In genomic region chr7:25858562-25859411, GRCh38 we compare ENCODE assay signal across 12 cellular contexts.
DNase-seq lines count a peak whose midpoint lies in the region; ATAC-seq, FAIRE-seq and TF ChIP-seq lines count a peak whose summit lies in the region.
"Had no signal": no experiment of that assay in that cellular context is flagged by ENCODE, and none has a peak within 500 bp of the region (broad histone marks: within the 10 kb centered on the region; RNA-seq: fewer than 3 reads in every experiment).

No MANE protein-coding gene starts in this region.

- no peaks in the 10 kb centered on the region for H3K79me1 ChIP-seq in mesendoderm (ENCODE audit: low read length)

- DNase-seq in AG20443 (ENCODE audit: low spot score) (peak; percentile 26), mesendoderm (peak; percentile 65), NCI-H187 (lab: John Stamatoyannopoulos, UW) (no peak), RCC 7860 (ENCODE audit: low spot score) (no peak), adrenal gland (no peak)
- no peak for DNase-seq in activated CD4-positive, alpha-beta memory T cell treated with anti-CD3 and anti-CD28 coated beads for 36 hours
- DNase-seq: activated CD4-positive, alpha-beta T cell treated with anti-CD3 and anti-CD28 coated beads for 1 hour; NCI-H345 had no signal

- peaks cover 2% of the 10 kb centered on the region for H3K4me1 ChIP-seq in mesendoderm (ENCODE audit: control insufficient read depth, low read depth, low read length)
- no peaks in the 10 kb centered on the region for H3K4me1 ChIP-seq in adrenal gland (replicated peaks in 1 of 2)

- peaks cover 6% of the 10 kb centered on the region for H3K9me3 Mint-ChIP-seq in activated CD4-positive, alpha-beta memory T cell treated with anti-CD3 and anti-CD28 coated beads for 36 hours

- no peak overlapping the region for H3K23ac ChIP-seq in mesendoderm (ENCODE audit: low read length)

- H3K79me2 ChIP-seq in mesendoderm (ENCODE audit: control insufficient read depth, insufficient read depth, low read length), result no peaks in the 10 kb centered on the region

- peaks cover 29% of the 10 kb centered on the region for H3K4me1 Mint-ChIP-seq in activated CD4-positive, alpha-beta memory T cell treated with anti-CD3 and anti-CD28 coated beads for 36 hours (ENCODE audit: low read depth)

- peaks cover 13% of the 10 kb centered on the region for H3K36me3 Mint-ChIP-seq in activated CD4-positive, alpha-beta memory T cell treated with anti-CD3 and anti-CD28 coated beads for 36 hours

- H3K4me3 ChIP-seq in mesendoderm (ENCODE audit: low read length), result no peak overlapping the region
- H3K4me3 ChIP-seq in adrenal gland, result no peak overlapping the region

- no CpG with 5 or more reads among the region's 47 CpGs for WGBS in mesendoderm (ENCODE audit: extremely low coverage, insufficient coverage, low lambda C conversion rate)
- WGBS in adrenal gland, 4 donors, result 30 to 39% (median 36%) methylated on average over 38 to 47 of the region's 47 CpGs

- H2AK5ac ChIP-seq in mesendoderm (ENCODE audit: low read length), result no peak overlapping the region

- H3K9me3 ChIP-seq in adrenal gland (replicated peaks in 1 of 3), result no peaks in the 10 kb centered on the region

- no peak overlapping the region for H3K4me3 Mint-ChIP-seq in activated CD4-positive, alpha-beta memory T cell treated with anti-CD3 and anti-CD28 coated beads for 36 hours

- intact Hi-C loops in activated CD4-positive, alpha-beta memory T cell treated with anti-CD3 and anti-CD28 coated beads for 36 hours (cut with micrococcal nuclease), result loop anchor here (5.0 kb wide), 1 partner anchor 1319 kb away; no protein-coding TSS in a partner anchor
- intact Hi-C loops in adrenal gland (cut with DNase I), result loop anchor here in 1 of 2 donors (10.0 kb wide), 1 partner anchor 604 kb away; no protein-coding TSS in a partner anchor

- peak overlapping the region; percentile 82 for H3K56ac ChIP-seq in mesendoderm (ENCODE audit: low read length)

- peak overlapping the region; percentile 54 for H3K9ac ChIP-seq in mesendoderm (ENCODE audit: low read length)

- no peak for ATAC-seq in GM18870 (IDR thresholded peaks at IDR 0.05; ENCODE audit: unreplicated experiment)

- peaks cover 63% of the 10 kb centered on the region for H3K27me3 Mint-ChIP-seq in activated CD4-positive, alpha-beta memory T cell treated with anti-CD3 and anti-CD28 coated beads for 36 hours

- H3K36me3 ChIP-seq in mesendoderm (ENCODE audit: control insufficient read depth, insufficient read depth, low read length) (no peaks in the 10 kb centered on the region), adrenal gland (replicated peaks in 1 of 2) (no peaks in the 10 kb centered on the region)

- H3K4me2 ChIP-seq in mesendoderm (ENCODE audit: low read length), result peak overlapping the region; percentile 29

- TF ChIP-seq POLR2A in GM18526 (IDR thresholded peaks at IDR 0.05; ENCODE audit: extremely low read depth, insufficient read length), result peak; percentile 25
- TF ChIP-seq POLR2A in adrenal gland (IDR thresholded peaks at IDR 0.05), result no peak

- peak overlapping the region; percentile 31 for H3K18ac ChIP-seq in mesendoderm (ENCODE audit: low read length)

- H4K8ac ChIP-seq in mesendoderm (ENCODE audit: low read depth, low read length), result no peak overlapping the region

- POLR2A ChIA-PET in activated CD4-positive, alpha-beta memory T cell treated with anti-CD3 and anti-CD28 coated beads for 36 hours (lab: Charles Lee), result no interaction called here

- CTCF ChIA-PET in activated CD4-positive, alpha-beta memory T cell treated with anti-CD3 and anti-CD28 coated beads for 36 hours (lab: Charles Lee), result interaction anchor here (1.0 kb wide), 1 partner anchor 511 kb away, joined by 3 read pairs; no protein-coding TSS in a partner anchor

- H3K27ac ChIP-seq in mesendoderm (ENCODE audit: low read depth, low read length) (peak overlapping the region; percentile 38), adrenal gland (no peak overlapping the region)

- no peak for FAIRE-seq in RCC 7860 (lab: Jason Lieb, UNC)
- FAIRE-seq: HTR-8/SVneo, islet of Langerhans had no signal

- H2BK120ac ChIP-seq in mesendoderm (ENCODE audit: low read depth, low read length), result no peak overlapping the region

- no peak overlapping the region for H3K4ac ChIP-seq in mesendoderm (ENCODE audit: low read depth, low read length)

- H2BK15ac ChIP-seq in mesendoderm (replicated peaks; ENCODE audit: low read depth), result no peak overlapping the region

- H3K27me3 ChIP-seq in mesendoderm (ENCODE audit: insufficient read depth, low read length, poor library complexity) (peaks cover 18% of the 10 kb centered on the region), adrenal gland (peaks cover 93% of the 10 kb centered on the region)

- no peak overlapping the region for H4K5ac ChIP-seq in mesendoderm (ENCODE audit: low read length)

- TF ChIP-seq CTCF in adrenal gland (IDR thresholded peaks at IDR 0.05), result no peak

- no peak overlapping the region for H2BK5ac ChIP-seq in mesendoderm (ENCODE audit: low read length)

- peak overlapping the region; percentile 24 for H3K27ac Mint-ChIP-seq in activated CD4-positive, alpha-beta memory T cell treated with anti-CD3 and anti-CD28 coated beads for 36 hours

Comparison
In these comparisons a context has a peak if more than half of its experiments do, and no peak if none do; other contexts are left out.
1. DNase-seq: peak in AG20443 (single experiment) and mesendoderm (single experiment); none in activated CD4-positive, alpha-beta memory T cell treated with anti-CD3 and anti-CD28 coated beads for 36 hours (single experiment), NCI-H187 (0 of 2), RCC 7860 (single experiment) and adrenal gland (0 of 7).